17 cellular contexts compared by ENCODE assay signal in genomic region chr10:109203616-109204375, GRCh38.
DNase-seq lines count a peak whose midpoint lies in the region; ATAC-seq and TF ChIP-seq lines count a peak whose summit lies in the region.
"Had no signal": no experiment of that assay in that cellular context is flagged by ENCODE, and none has a peak within 500 bp of the region (broad histone marks: within the 10 kb centered on the region; RNA-seq: fewer than 3 reads in every experiment).

No MANE protein-coding gene starts in this region.

- H3K4me3 ChIP-seq in AG10803 (ENCODE audit: low read length) (no peak overlapping the region), WERI-Rb-1 (ENCODE audit: low read depth, low read length) (no peak overlapping the region), HAP-1 (no peak overlapping the region)

- no peaks in the 10 kb centered on the region for H3K36me3 Mint-ChIP-seq in natural killer cell
- H3K36me3 Mint-ChIP-seq: CD4-positive, CD25-positive, alpha-beta regulatory T cell had no signal

- H3K4me1 Mint-ChIP-seq in natural killer cell = no peaks in the 10 kb centered on the region
- H3K4me1 Mint-ChIP-seq: CD4-positive, CD25-positive, alpha-beta regulatory T cell had no signal

- no peak overlapping the region for H3K27ac Mint-ChIP-seq in natural killer cell

- TF ChIP-seq CTCF in AG10803 (conservative IDR thresholded peaks at IDR 0.05; ENCODE audit: low read length) (no peak), WERI-Rb-1 (IDR thresholded peaks at IDR 0.05; ENCODE audit: low read depth, low read length) (no peak), natural killer cell (IDR thresholded peaks at IDR 0.05) (no peak)

- no peaks in the 10 kb centered on the region for H3K36me3 ChIP-seq in WERI-Rb-1
- no peaks in the 10 kb centered on the region for H3K36me3 ChIP-seq in HAP-1 (replicated peaks)

- H3K4me1 ChIP-seq in HAP-1 = no peaks in the 10 kb centered on the region

- no peak overlapping the region for H3K4me3 Mint-ChIP-seq in natural killer cell
- H3K4me3 Mint-ChIP-seq: CD4-positive, CD25-positive, alpha-beta regulatory T cell had no signal

- H3K9me3 ChIP-seq in WERI-Rb-1 (ENCODE audit: severe bottlenecking) (no peaks in the 10 kb centered on the region), HAP-1 (no peaks in the 10 kb centered on the region)

- intact Hi-C loops in natural killer cell (cut with micrococcal nuclease) = no loop called here

- peak; percentile 49 for DNase-seq in AG10803 (ENCODE audit: low read depth)
- peak; percentile 14 for DNase-seq in SK-N-DZ (ENCODE audit: low spot score)
- DNase-seq in fibroblast of peridontal ligament (ENCODE audit: extremely low read depth) = peak; percentile 65
- peak; percentile 59 for DNase-seq in kidney tubule cell (ENCODE audit: low spot score)
- no peak for DNase-seq in WERI-Rb-1
- DNase-seq in COLO668 (lab: John Stamatoyannopoulos, UW; ENCODE audit: unreplicated experiment) = no peak
- no peak for DNase-seq in natural killer cell
- no peak for DNase-seq in HAP-1 (ENCODE audit: low spot score in 2 of 2)
- DNase-seq: Calu3; CD4-positive, CD25-positive, alpha-beta regulatory T cell; DMS79 treated with DMSO at 0.1 percent for 48 hours; GDM1; KBM-7; NCI-H1092 treated with DMSO at 0.1 percent for 48 hours; NCI-H1694 treated with DMSO at 0.1 percent for 48 hours; NCI-H446; SIG-M5 had no signal

- in situ Hi-C loops in HAP-1 (cut with MboI; ENCODE audit: low sequenced_read_pairs) = no loop called here

- no peaks in the 10 kb centered on the region for H3K27me3 Mint-ChIP-seq in natural killer cell (ENCODE audit: low read depth in 2 of 2)
- H3K27me3 Mint-ChIP-seq: CD4-positive, CD25-positive, alpha-beta regulatory T cell had no signal

- H3K27ac ChIP-seq in WERI-Rb-1 = no peak overlapping the region

- no peaks in the 10 kb centered on the region for H3K27me3 ChIP-seq in WERI-Rb-1 (ENCODE audit: insufficient read depth, low read depth, severe bottlenecking)
- H3K27me3 ChIP-seq in HAP-1 (ENCODE audit: low read depth) = no peaks in the 10 kb centered on the region

- ATAC-seq in natural killer cell = no peak

- peaks cover 5 to 9% of the 10 kb centered on the region in 2 donors for H3K9me3 Mint-ChIP-seq in natural killer cell

Comparison
In these comparisons a context has a peak if more than half of its experiments do, and no peak if none do; other contexts are left out.
1. DNase-seq: peak in AG10803 (single experiment), SK-N-DZ (single experiment), fibroblast of peridontal ligament (single experiment) and kidney tubule cell (single experiment); none in WERI-Rb-1 (single experiment), COLO668 (single experiment), natural killer cell (single experiment) and HAP-1 (0 of 2).